In genomic region chr12:115450017-115450416, GRCh38 we compare ENCODE assay signal across 19 cellular contexts.
"Had no signal": no experiment of that assay in that cellular context is flagged by ENCODE, and none has a peak within 500 bp of the region (broad histone marks: within the 10 kb centered on the region; RNA-seq: fewer than 3 reads in every experiment).

No MANE protein-coding gene starts in this region.

- H3K4me3 Mint-ChIP-seq: activated T-cell treated with anti-CD3 and anti-CD28 coated beads, Interleukin-2, amount 50 U/mL, for 4 hours; stimulated activated naive CD8-positive, alpha-beta T cell treated with anti-CD3 and anti-CD28 coated beads, Interleukin-15, Interleukin-2, amounts not matched to agents 100 ng/mL and 50 ng/mL, for 24 hours had no signal

- DNase-seq: activated CD4-positive, alpha-beta T cell treated with anti-CD3 and anti-CD28 coated beads for 1 hour; activated CD4-positive, alpha-beta T cell treated with anti-CD3 and anti-CD28 coated beads, Interleukin-2, amount 50 U/mL, for 48 hours; activated effector memory CD4-positive, alpha-beta T cell treated with Interleukin-2 at 50 U/mL for 16 hours; activated T-cell treated with anti-CD3 and anti-CD28 coated beads, Interleukin-2, amount 50 U/mL, for 4 hours; body of pancreas; central memory CD4-positive, alpha-beta T cell; effector CD4-positive, alpha-beta T cell; esophagus squamous epithelium; kidney glomerular epithelial cell; left ventricle myocardium superior; T-cell; T-helper 9 cell; upper lobe of right lung had no signal

- FAIRE-seq: endothelial cell of umbilical vein had no signal

- H3K4me2 ChIP-seq: hepatocyte, neural progenitor cell had no signal

- H3K36me3 ChIP-seq: esophagus squamous epithelium, neural progenitor cell, upper lobe of right lung had no signal

- H3K27ac ChIP-seq: body of pancreas, coronary artery, esophagus squamous epithelium, hepatocyte, neural progenitor cell, upper lobe of right lung had no signal

- H3K9ac ChIP-seq: neural progenitor cell had no signal

- H3K27ac Mint-ChIP-seq: activated naive CD4-positive, alpha-beta T cell treated with anti-CD3 and anti-CD28 coated beads, Interleukin-2, amount 50 U/mL, for 72 hours; neural progenitor cell; stimulated activated naive CD8-positive, alpha-beta T cell treated with anti-CD3 and anti-CD28 coated beads, Interleukin-15, Interleukin-2, amounts not matched to agents 100 ng/mL and 50 ng/mL, for 24 hours; T-cell had no signal

- H3K27me3 ChIP-seq: body of pancreas, hepatocyte had no signal

- H3K79me2 ChIP-seq: hepatocyte had no signal

- H3K9me3 ChIP-seq: body of pancreas, esophagus squamous epithelium, upper lobe of right lung had no signal

- H3K36me3 Mint-ChIP-seq: neural progenitor cell, T-cell had no signal

- H2AFZ ChIP-seq: hepatocyte, neural progenitor cell had no signal

- H3K4me3 ChIP-seq: body of pancreas, coronary artery, esophagus squamous epithelium, hepatocyte, neural progenitor cell, upper lobe of right lung had no signal

- H3K9me3 Mint-ChIP-seq: activated T-cell treated with anti-CD3 and anti-CD28 coated beads, Interleukin-2, amount 50 U/mL, for 4 hours; neural progenitor cell; stimulated activated naive CD8-positive, alpha-beta T cell treated with anti-CD3 and anti-CD28 coated beads, Interleukin-15, Interleukin-2, amounts not matched to agents 100 ng/mL and 50 ng/mL, for 24 hours had no signal

- H3K4me1 ChIP-seq: upper lobe of right lung had no signal
